ENCODE assay signal across 8 cellular contexts in genomic region chr3:48564022-48564421, GRCh38. TPM values are rescaled to one million over a fixed set of nuclear protein-coding genes. Genes with fewer than 3 reads are reported as not detected.
A peak's percentile ranks its signal among the peaks of the same experiment; 100 is the strongest.
DNase-seq lines count a peak whose midpoint lies in the region; ATAC-seq, FAIRE-seq and TF ChIP-seq lines count a peak whose summit lies in the region.

No MANE protein-coding gene starts in this region.

- intact Hi-C loops in sciatic nerve (cut with DNase I): no loop called here

- FAIRE-seq in GM19239 (lab: Jason Lieb, UNC): no peak

- H3K36me3 ChIP-seq in RWPE2 (ENCODE audit: low read depth): peaks cover 76% of the 10 kb centered on the region

- DNase-seq in GOT3 (lab: John Stamatoyannopoulos, UW) (peak; percentile 26), RWPE2 (ENCODE audit: low spot score) (no peak), epithelial cell of esophagus (ENCODE audit: low read depth) (peak; percentile 50), sciatic nerve (ENCODE audit: low spot score) (peak; percentile 79), GM19239 (ENCODE audit: insufficient read length, low spot score) (no peak)
- DNase-seq in activated CD4-positive, CD25-positive, alpha-beta regulatory T cell (lab: John Stamatoyannopoulos, UW): no peak

- TF ChIP-seq CTCF in RWPE2 (IDR thresholded peaks at IDR 0.05; ENCODE audit: poor library complexity, severe bottlenecking) (no peak), epithelial cell of esophagus (IDR thresholded peaks at IDR 0.05; ENCODE audit: insufficient read depth, low read depth, low read length, missing control alignments) (no peak)

- no peaks in the 10 kb centered on the region for H3K9me3 ChIP-seq in RWPE2 (ENCODE audit: severe bottlenecking)

- H3K27me3 ChIP-seq in RWPE2 (ENCODE audit: insufficient read depth, poor library complexity, severe bottlenecking): no peaks in the 10 kb centered on the region

- H3K27ac ChIP-seq in RWPE2 (ENCODE audit: poor library complexity, severe bottlenecking): peak overlapping the region; percentile 89

- H3K4me1 ChIP-seq in RWPE2 (ENCODE audit: insufficient read depth, poor library complexity, severe bottlenecking): peaks cover 21% of the 10 kb centered on the region

- peak; percentile 26; the same call in 1 of the 3 replicates for ATAC-seq in RWPE2 (ENCODE audit: low read depth)
- no peak for ATAC-seq in sciatic nerve
- no peak for ATAC-seq in GM18498 (IDR thresholded peaks at IDR 0.05; ENCODE audit: unreplicated experiment)
- ATAC-seq in GM19463 (IDR thresholded peaks at IDR 0.05; ENCODE audit: unreplicated experiment): no peak

- H3K4me3 ChIP-seq in RWPE2 (ENCODE audit: severe bottlenecking) (no peak overlapping the region), epithelial cell of esophagus (ENCODE audit: low read length) (no peak overlapping the region)

RNA-seq across cellular contexts. Expression of gene UCN2, which starts 0.4 kb away (rescaled TPM):
- not detected for total RNA-seq in sciatic nerve

RNA-seq across cellular contexts. Expression of gene PFKFB4, which starts 7.4 kb away (rescaled TPM):
- 7.9 TPM for total RNA-seq in sciatic nerve

RNA-seq across cellular contexts. Expression of gene COL7A1, which starts 31.1 kb away (rescaled TPM):
- 8.7 TPM for total RNA-seq in sciatic nerve

RNA-seq across cellular contexts. Expression of gene UQCRC1, which starts 45.4 kb away (rescaled TPM):
- 96.9 TPM for total RNA-seq in sciatic nerve

RNA-seq across cellular contexts. Expression of gene TMEM89, which starts 57.5 kb away (rescaled TPM):
- not detected for total RNA-seq in sciatic nerve

Comparison
In these comparisons a context has a peak if more than half of its experiments do, and no peak if none do; other contexts are left out.
1. DNase-seq: peak in GOT3 (single experiment), epithelial cell of esophagus (single experiment) and sciatic nerve (single experiment); none in RWPE2 (single experiment), GM19239 (single experiment) and activated CD4-positive, CD25-positive, alpha-beta regulatory T cell (0 of 4).